Comparison of ENCODE assay signal across 1 cellular context in genomic region chr12:49610785-49611184, GRCh38. TPM values are rescaled to one million over a fixed set of nuclear protein-coding genes. Genes with fewer than 3 reads are reported as not detected.
"Had no signal": no experiment of that assay in that cellular context is flagged by ENCODE, and none has a peak within 500 bp of the region (broad histone marks: within the 10 kb centered on the region; RNA-seq: fewer than 3 reads in every experiment).

No MANE protein-coding gene starts in this region.

RNA-seq across cellular contexts. Expression of gene FAM186B, which starts 5.3 kb away (rescaled TPM):
- polyA plus RNA-seq: immature natural killer cell had no signal
